In genomic region chr17:10754109-10754508, GRCh38 we compare ENCODE assay signal across 1 cellular context.
TF ChIP-seq lines count a peak whose summit lies in the region.

No MANE protein-coding gene starts in this region.

TF ChIP-seq in GM12878, 131 proteins besides CTCF, POLR2A, EP300 and RAD21:
- TF ChIP-seq ATF7 (IDR thresholded peaks at IDR 0.05; ENCODE audit: low read depth) (no peak), SMARCA5 (IDR thresholded peaks at IDR 0.05) (peak; percentile 79; the same call in 1 of the 2 replicates), TARDBP (IDR thresholded peaks at IDR 0.05; ENCODE audit: borderline replicate concordance) (no peak), ZNF217 (IDR thresholded peaks at IDR 0.05) (no peak), POLR2AphosphoS2 (IDR thresholded peaks at IDR 0.05; ENCODE audit: low read depth, low read length) (no peak), SIN3A (IDR thresholded peaks at IDR 0.05; ENCODE audit: low read depth, low read length) (no peak), SMC3 (IDR thresholded peaks at IDR 0.05; ENCODE audit: borderline replicate concordance, low read length) (peak; percentile 21; the same call in 1 of the 2 replicates), ATF2 (IDR thresholded peaks at IDR 0.05; ENCODE audit: low read length) (no peak), FOS (IDR thresholded peaks at IDR 0.05; ENCODE audit: borderline replicate concordance, extremely low read depth, insufficient read length) (no peak), RELA (IDR thresholded peaks at IDR 0.05; ENCODE audit: borderline replicate concordance, partially characterized antibody) (no peak)
- TF ChIP-seq, protein P1, sequence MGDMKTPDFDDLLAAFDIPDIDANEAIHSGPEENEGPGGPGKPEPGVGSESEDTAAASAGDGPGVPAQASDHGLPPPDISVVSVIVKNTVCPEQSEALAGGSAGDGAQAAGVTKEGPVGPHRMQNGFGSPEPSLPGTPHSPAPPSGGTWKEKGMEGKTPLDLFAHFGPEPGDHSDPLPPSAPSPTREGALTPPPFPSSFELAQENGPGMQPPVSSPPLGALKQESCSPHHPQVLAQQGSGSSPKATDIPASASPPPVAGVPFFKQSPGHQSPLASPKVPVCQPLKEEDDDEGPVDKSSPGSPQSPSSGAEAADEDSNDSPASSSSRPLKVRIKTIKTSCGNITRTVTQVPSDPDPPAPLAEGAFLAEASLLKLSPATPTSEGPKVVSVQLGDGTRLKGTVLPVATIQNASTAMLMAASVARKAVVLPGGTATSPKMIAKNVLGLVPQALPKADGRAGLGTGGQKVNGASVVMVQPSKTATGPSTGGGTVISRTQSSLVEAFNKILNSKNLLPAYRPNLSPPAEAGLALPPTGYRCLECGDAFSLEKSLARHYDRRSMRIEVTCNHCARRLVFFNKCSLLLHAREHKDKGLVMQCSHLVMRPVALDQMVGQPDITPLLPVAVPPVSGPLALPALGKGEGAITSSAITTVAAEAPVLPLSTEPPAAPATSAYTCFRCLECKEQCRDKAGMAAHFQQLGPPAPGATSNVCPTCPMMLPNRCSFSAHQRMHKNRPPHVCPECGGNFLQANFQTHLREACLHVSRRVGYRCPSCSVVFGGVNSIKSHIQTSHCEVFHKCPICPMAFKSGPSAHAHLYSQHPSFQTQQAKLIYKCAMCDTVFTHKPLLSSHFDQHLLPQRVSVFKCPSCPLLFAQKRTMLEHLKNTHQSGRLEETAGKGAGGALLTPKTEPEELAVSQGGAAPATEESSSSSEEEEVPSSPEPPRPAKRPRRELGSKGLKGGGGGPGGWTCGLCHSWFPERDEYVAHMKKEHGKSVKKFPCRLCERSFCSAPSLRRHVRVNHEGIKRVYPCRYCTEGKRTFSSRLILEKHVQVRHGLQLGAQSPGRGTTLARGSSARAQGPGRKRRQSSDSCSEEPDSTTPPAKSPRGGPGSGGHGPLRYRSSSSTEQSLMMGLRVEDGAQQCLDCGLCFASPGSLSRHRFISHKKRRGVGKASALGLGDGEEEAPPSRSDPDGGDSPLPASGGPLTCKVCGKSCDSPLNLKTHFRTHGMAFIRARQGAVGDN (IDR thresholded peaks at IDR 0.05) = no peak
